In genomic region chr14:44937547-44937946, GRCh38 we compare ENCODE assay signal across 8 cellular contexts.
"Had no signal": no experiment of that assay in that cellular context is flagged by ENCODE, and none has a peak within 500 bp of the region (broad histone marks: within the 10 kb centered on the region; RNA-seq: fewer than 3 reads in every experiment).

No MANE protein-coding gene starts in this region.

- FAIRE-seq: G401.6, GM12878, GM12891, GM12892, GM18507, GM19239 had no signal

- DNase-seq: GDM1, GF-D8 had no signal

- H3K4me3 ChIP-seq: GM12878 had no signal

- ATAC-seq: GM12878 had no signal
